In genomic region chr14:103847954-103848719, GRCh38 we compare ENCODE assay signal across 9 cellular contexts. TPM values are rescaled to one million over a fixed set of nuclear protein-coding genes. Genes with fewer than 3 reads are reported as not detected.
DNase-seq lines count a peak whose midpoint lies in the region; TF ChIP-seq lines count a peak whose summit lies in the region.
"Had no signal": no experiment of that assay in that cellular context is flagged by ENCODE, and none has a peak within 500 bp of the region (broad histone marks: within the 10 kb centered on the region; RNA-seq: fewer than 3 reads in every experiment).

No MANE protein-coding gene starts in this region.

- TF ChIP-seq CTCF in HFFc6 (IDR thresholded peaks at IDR 0.05) (no peak), endothelial cell (IDR thresholded peaks at IDR 0.05; ENCODE audit: unreplicated experiment) (no peak)

- H3K9me3 ChIP-seq in mucosa of stomach (ENCODE audit: control insufficient read depth, low read length) = no peaks in the 10 kb centered on the region

- peaks cover 8% of the 10 kb centered on the region for H3K4me1 ChIP-seq in mucosa of stomach (ENCODE audit: control insufficient read depth, insufficient read depth, low read length)

- H3K27me3 ChIP-seq in mucosa of stomach (ENCODE audit: control insufficient read depth, insufficient read depth, low read length) = no peaks in the 10 kb centered on the region

- H3K4me1 Mint-ChIP-seq in HFFc6 (ENCODE audit: low read depth) = peaks cover 11% of the 10 kb centered on the region
- peaks cover 14% of the 10 kb centered on the region for H3K4me1 Mint-ChIP-seq in endothelial cell (ENCODE audit: unreplicated experiment)

- DNase-seq in NCI-H2227 (lab: John Stamatoyannopoulos, UW; ENCODE audit: unreplicated experiment) (peak; percentile 60), NCI-H2227 treated with DMSO at 0.1 percent for 48 hours (lab: John Stamatoyannopoulos, UW) (no peak), HFFc6 (no peak), RKO (ENCODE audit: low spot score) (peak; percentile 32), endothelial cell (ENCODE audit: low spot score) (peak; percentile 33), AG08396 (ENCODE audit: low spot score) (no peak), OCI-M2 (lab: John Stamatoyannopoulos, UW; ENCODE audit: unreplicated experiment) (no peak)

- peak overlapping the region; percentile 53 for H3K4me3 Mint-ChIP-seq in HFFc6
- peak overlapping the region; percentile 87 for H3K4me3 Mint-ChIP-seq in endothelial cell (ENCODE audit: unreplicated experiment)

- H3K9ac ChIP-seq in mucosa of stomach (ENCODE audit: low read length) = peak overlapping the region; percentile 69

- H3K9me3 Mint-ChIP-seq in HFFc6 = no peaks in the 10 kb centered on the region
- H3K9me3 Mint-ChIP-seq in endothelial cell (ENCODE audit: unreplicated experiment) = no peaks in the 10 kb centered on the region
- H3K9me3 Mint-ChIP-seq: activated naive CD4-positive, alpha-beta T cell treated with anti-CD3 and anti-CD28 coated beads, Interleukin-2, amount 50 U/mL, for 72 hours had no signal

- peak overlapping the region; percentile 52 for H3K4me3 ChIP-seq in mucosa of stomach (ENCODE audit: low read length)

- peaks cover 8% of the 10 kb centered on the region for H3K27me3 Mint-ChIP-seq in HFFc6 (ENCODE audit: insufficient read depth)
- H3K27me3 Mint-ChIP-seq in endothelial cell (ENCODE audit: unreplicated experiment) = peaks cover 14% of the 10 kb centered on the region

- no peak overlapping the region for H3K27ac Mint-ChIP-seq in HFFc6
- no peak overlapping the region for H3K27ac Mint-ChIP-seq in endothelial cell (ENCODE audit: unreplicated experiment)
- H3K27ac Mint-ChIP-seq: activated naive CD4-positive, alpha-beta T cell treated with anti-CD3 and anti-CD28 coated beads, Interleukin-2, amount 50 U/mL, for 72 hours had no signal

- no peaks in the 10 kb centered on the region for H3K36me3 Mint-ChIP-seq in HFFc6 (ENCODE audit: low read depth)
- H3K36me3 Mint-ChIP-seq in endothelial cell (ENCODE audit: low read depth, unreplicated experiment) = peaks cover 8% of the 10 kb centered on the region

- no peaks in the 10 kb centered on the region for H3K36me3 ChIP-seq in mucosa of stomach (ENCODE audit: control insufficient read depth, insufficient read depth, low read length)

RNA-seq across cellular contexts. Expression of gene PPP1R13B, which starts 0.8 kb away (rescaled TPM):
- total RNA-seq in HFFc6 (2021; fragmentation: NEBNext Ultra II Directional; extraction: Animal tissue kit (Norgen Biotek cat#: 25700)) = 1 to 10 TPM; 5.1 to 6.2 (median 5.5) TPM
- 63.9 TPM for total RNA-seq in endothelial cell (ENCODE audit: unreplicated experiment)

Comparison
In these comparisons a context has a peak if more than half of its experiments do, and no peak if none do; other contexts are left out.
1. DNase-seq: peak in NCI-H2227 (single experiment), RKO (single experiment) and endothelial cell (single experiment); none in NCI-H2227 treated with DMSO at 0.1 percent for 48 hours (single experiment), HFFc6 (single experiment), AG08396 (single experiment) and OCI-M2 (single experiment).